In the genomic region with DNA sequence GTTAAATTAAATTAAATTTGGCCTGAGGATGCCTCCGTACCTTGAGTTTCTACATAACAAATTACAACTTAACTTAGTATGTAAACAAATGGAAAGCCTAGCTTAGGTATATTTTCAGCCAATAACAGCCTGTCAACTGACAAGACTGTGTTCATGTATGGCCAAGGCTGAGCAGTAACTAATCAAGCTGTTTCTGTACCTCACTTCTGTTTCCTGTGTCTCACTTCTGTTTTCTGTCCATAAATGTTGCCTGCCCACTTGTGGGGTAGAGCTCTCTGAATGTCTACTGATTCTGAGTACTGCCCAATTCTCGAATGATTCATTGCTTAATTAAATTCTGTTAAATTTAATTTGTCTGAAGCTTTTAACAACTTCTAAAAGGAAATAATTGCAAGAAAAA, we compare ENCODE assay signal across 25 cellular contexts.
"Had no signal": no experiment of that assay in that cellular context is flagged by ENCODE, and none has a peak within 500 bp of the region (broad histone marks: within the 10 kb centered on the region; RNA-seq: fewer than 3 reads in every experiment).

No MANE protein-coding gene starts in this region.

- H3K4me3 ChIP-seq: neural progenitor cell, ovary, psoas muscle, right lobe of liver, sigmoid colon, stomach, thoracic aorta, thyroid gland, tibial nerve, upper lobe of left lung, vagina had no signal

- H2AFZ ChIP-seq: neural progenitor cell, parathyroid adenoma had no signal

- H3K36me3 ChIP-seq: neural progenitor cell, ovary, right lobe of liver, sigmoid colon, stomach, thoracic aorta, thyroid gland, tibial nerve, upper lobe of left lung, vagina had no signal

- H3K27ac ChIP-seq: neural progenitor cell, ovary, parathyroid adenoma, psoas muscle, right lobe of liver, sigmoid colon, stomach, thoracic aorta, thyroid gland, tibial nerve, upper lobe of left lung, vagina had no signal

- ATAC-seq: psoas muscle; right cardiac atrium; right lobe of liver; stimulated activated effector memory CD8-positive, alpha-beta T cell treated with anti-CD3 and anti-CD28 coated beads, Interleukin-12 subunit alpha, Interleukin-12 subunit beta, amount 100 ng/mL, for 72 hours; stimulated activated naive B cell treated with anti-CD40 and anti-IgM and Interleukin-4, amounts not matched to agents 10 μg/mL and 1 μg/mL and 100 μg/mL, for 72 hours had no signal

- H3K4me2 ChIP-seq: neural progenitor cell had no signal

- DNase-seq: occipital lobe; ovary; posterior cingulate gyrus; psoas muscle; right cardiac atrium; right lobe of liver; sigmoid colon; small intestine; stimulated activated CD4-positive, alpha-beta T cell treated with anti-CD3 and anti-CD28 coated beads, Interleukin-15, amount 100 ng/mL, for 24 hours; stimulated activated CD4-positive, alpha-beta T cell treated with anti-CD3 and anti-CD28 coated beads, Interleukin-2, amount 100 ng/mL, for 24 hours; stimulated activated CD4-positive, alpha-beta T cell treated with anti-CD3 and anti-CD28 coated beads, Interleukin-2, amount 100 ng/mL, for 48 hours; stimulated activated CD4-positive, alpha-beta T cell treated with anti-CD3 and anti-CD28 coated beads, Interleukin-4, amount 100 ng/mL, for 24 hours; stimulated activated naive B cell treated with anti-CD40 and anti-IgM and Interleukin-4, amounts not matched to agents 10 μg/mL and 1 μg/mL and 100 μg/mL, for 72 hours; stimulated activated naive CD4-positive, alpha-beta T cell treated with Interleukin-2 at 50 U/mL for 16 hours; stomach; thyroid gland; trophoblast cell; upper lobe of left lung had no signal

- H3K9me3 ChIP-seq: ovary, psoas muscle, right lobe of liver, sigmoid colon, stomach, thoracic aorta, thyroid gland, tibial nerve, upper lobe of left lung, vagina had no signal

- H3K79me2 ChIP-seq: parathyroid adenoma had no signal

- H3K27me3 ChIP-seq: neural progenitor cell, ovary, right lobe of liver, sigmoid colon, stomach, thyroid gland, tibial nerve, upper lobe of left lung, vagina had no signal

- FAIRE-seq: small intestine, urothelium cell line had no signal

- H3K4me1 ChIP-seq: parathyroid adenoma, psoas muscle, right lobe of liver, sigmoid colon, stomach, thyroid gland, tibial nerve, upper lobe of left lung, vagina had no signal

- H3K9ac ChIP-seq: neural progenitor cell, parathyroid adenoma had no signal
